ENCODE assay signal across 8 cellular contexts in genomic region chr20:34710568-34710839, GRCh38. TPM values are rescaled to one million over a fixed set of nuclear protein-coding genes. Genes with fewer than 3 reads are reported as not detected.
DNase-seq lines count a peak whose midpoint lies in the region; ATAC-seq and TF ChIP-seq lines count a peak whose summit lies in the region.

No MANE protein-coding gene starts in this region.

- H3K9me3 ChIP-seq in iPS-20b (ENCODE audit: insufficient read depth, low read depth, low read length): no peaks in the 10 kb centered on the region
- no peaks in the 10 kb centered on the region for H3K9me3 ChIP-seq in PC-9 (ENCODE audit: insufficient read depth, low read depth)

- H3K27me3 Mint-ChIP-seq in activated T-cell treated with anti-CD3 and anti-CD28 coated beads, Interleukin-2, amount 50 U/mL, for 72 hours (ENCODE audit: low read depth): peaks cover 6% of the 10 kb centered on the region
- peaks cover 6% of the 10 kb centered on the region for H3K27me3 Mint-ChIP-seq in activated CD8-positive, alpha-beta T cell treated with anti-CD3 and anti-CD28 coated beads, Interleukin-2, amount 10 ng/mL, durations not matched to agents 7 days and 5 days (ENCODE audit: low read depth)

- H3K9me2 ChIP-seq in PC-9 (ENCODE audit: insufficient read depth): no peaks in the 10 kb centered on the region

- no peak overlapping the region for H3K27ac ChIP-seq in iPS-20b (ENCODE audit: low read length)
- H3K27ac ChIP-seq in temporal lobe (ENCODE audit: low read depth, low read length): peak overlapping the region; percentile 82
- H3K27ac ChIP-seq in PC-9: no peak overlapping the region

- no TSS peak for BruUV-seq in PC-9 (replicated peaks; lab: Mats Ljungman, UMichigan)

- no peaks in the 10 kb centered on the region for H3K36me3 ChIP-seq in iPS-20b (ENCODE audit: insufficient read depth, low read depth, low read length)
- peaks cover 6% of the 10 kb centered on the region; the same call in 1 of the 2 replicates for H3K36me3 ChIP-seq in PC-9 (ENCODE audit: low read depth)

- H3K4me3 ChIP-seq in iPS-20b (ENCODE audit: low read length): peak overlapping the region; percentile 81
- H3K4me3 ChIP-seq in PC-9: no peak overlapping the region

- POLR2A ChIA-PET in activated CD8-positive, alpha-beta T cell treated with anti-CD3 and anti-CD28 coated beads, Interleukin-2, amount 10 ng/mL, durations not matched to agents 7 days and 5 days (lab: Charles Lee): no interaction called here
- POLR2A ChIA-PET in PC-9 (lab: Charles Lee; ENCODE audit: unreplicated experiment): interaction anchor here (0.7 kb wide), 1 partner anchor 544 kb away, joined by 4 read pairs; no protein-coding TSS in a partner anchor

- H3K4me1 ChIP-seq in iPS-20b (ENCODE audit: insufficient read depth, low read length) (0 out of 2 replicates have a peak, but pooled peaks cover 4% of the 10 kb centered on the region), PC-9 (replicated peaks; ENCODE audit: insufficient read depth) (peaks cover 41% of the 10 kb centered on the region)

- intact Hi-C loops in PC-9 (cut with micrococcal nuclease; ENCODE audit: unreplicated experiment): no loop called here

- no peak overlapping the region; the same call in 1 of the 2 replicates for H3K9ac ChIP-seq in iPS-20b (ENCODE audit: low read depth, low read length)

- no peak overlapping the region for H3K4me2 ChIP-seq in PC-9

- H4K20me1 ChIP-seq in PC-9 (ENCODE audit: insufficient read depth): peaks cover 8% of the 10 kb centered on the region

- no peak overlapping the region for H2AFZ ChIP-seq in PC-9

- H3K4me1 Mint-ChIP-seq in activated T-cell treated with anti-CD3 and anti-CD28 coated beads, Interleukin-2, amount 50 U/mL, for 72 hours (ENCODE audit: low read depth): peaks cover 37% of the 10 kb centered on the region
- peaks cover 24% of the 10 kb centered on the region for H3K4me1 Mint-ChIP-seq in activated CD8-positive, alpha-beta T cell treated with anti-CD3 and anti-CD28 coated beads, Interleukin-2, amount 10 ng/mL, durations not matched to agents 7 days and 5 days (ENCODE audit: low read depth)

- no peak for DNase-seq in activated T-cell treated with anti-CD3 and anti-CD28 coated beads, Interleukin-2, amount 50 U/mL, for 72 hours
- DNase-seq in activated T-cell treated with anti-CD3 and anti-CD28 coated beads, Interleukin-2, amount 50 U/mL, for 1 hour: no peak
- no peak for DNase-seq in activated CD8-positive, alpha-beta T cell treated with anti-CD3 and anti-CD28 coated beads, Interleukin-2, amount 10 ng/mL, durations not matched to agents 7 days and 5 days
- DNase-seq in NCI-H1092 (lab: John Stamatoyannopoulos, UW) (no peak), PC-9 (no peak)

- no peak for ATAC-seq in activated T-cell treated with anti-CD3 and anti-CD28 coated beads, Interleukin-2, amount 50 U/mL, for 72 hours (replicated peaks in 1 of 2)
- ATAC-seq in activated CD8-positive, alpha-beta T cell treated with anti-CD3 and anti-CD28 coated beads, Interleukin-2, amount 10 ng/mL, durations not matched to agents 7 days and 5 days: no peak
- no peak for ATAC-seq in HG02642 (IDR thresholded peaks at IDR 0.05; ENCODE audit: poor library complexity, unreplicated experiment)

- peak overlapping the region; percentile 83 to 90 for H3K4me3 Mint-ChIP-seq in activated T-cell treated with anti-CD3 and anti-CD28 coated beads, Interleukin-2, amount 50 U/mL, for 72 hours
- peak overlapping the region; percentile 75 for H3K4me3 Mint-ChIP-seq in activated CD8-positive, alpha-beta T cell treated with anti-CD3 and anti-CD28 coated beads, Interleukin-2, amount 10 ng/mL, durations not matched to agents 7 days and 5 days

- H3K36me3 Mint-ChIP-seq in activated T-cell treated with anti-CD3 and anti-CD28 coated beads, Interleukin-2, amount 50 U/mL, for 72 hours (ENCODE audit: insufficient read depth in 2 of 2): peaks cover 1 to 2% of the 10 kb centered on the region in 2 donors
- peaks cover 12% of the 10 kb centered on the region for H3K36me3 Mint-ChIP-seq in activated CD8-positive, alpha-beta T cell treated with anti-CD3 and anti-CD28 coated beads, Interleukin-2, amount 10 ng/mL, durations not matched to agents 7 days and 5 days (ENCODE audit: low read depth)

- no peaks in the 10 kb centered on the region for H3K79me2 ChIP-seq in PC-9 (ENCODE audit: low read depth)

- H3F3A ChIP-seq in PC-9 (ENCODE audit: insufficient read depth, low read depth): peaks cover 57% of the 10 kb centered on the region

- no peak for TF ChIP-seq CTCF in PC-9 (conservative IDR thresholded peaks at IDR 0.05)

- peak overlapping the region; percentile 14 for H3K27ac Mint-ChIP-seq in activated T-cell treated with anti-CD3 and anti-CD28 coated beads, Interleukin-2, amount 50 U/mL, for 72 hours
- H3K27ac Mint-ChIP-seq in activated CD8-positive, alpha-beta T cell treated with anti-CD3 and anti-CD28 coated beads, Interleukin-2, amount 10 ng/mL, durations not matched to agents 7 days and 5 days: peak overlapping the region; percentile 68

- H3K27me3 ChIP-seq in iPS-20b (ENCODE audit: insufficient read depth, low read length) (peaks cover 60% of the 10 kb centered on the region), PC-9 (ENCODE audit: insufficient read depth, low read depth) (no peaks in the 10 kb centered on the region)

- CTCF ChIA-PET in activated CD8-positive, alpha-beta T cell treated with anti-CD3 and anti-CD28 coated beads, Interleukin-2, amount 10 ng/mL, durations not matched to agents 7 days and 5 days (lab: Charles Lee): interaction anchor here (0.8 to 1.2 kb wide), 2 partner anchors 59 to 398 kb away, joined by 4 read pairs; no protein-coding TSS in a partner anchor
- CTCF ChIA-PET in PC-9 (lab: Charles Lee): interaction anchor here (0.6 to 0.7 kb wide), 2 partner anchors 59 to 440 kb away, joined by 4 to 6 read pairs; no protein-coding TSS in a partner anchor

- no peaks in the 10 kb centered on the region for H3K9me3 Mint-ChIP-seq in activated T-cell treated with anti-CD3 and anti-CD28 coated beads, Interleukin-2, amount 50 U/mL, for 72 hours
- H3K9me3 Mint-ChIP-seq in activated CD8-positive, alpha-beta T cell treated with anti-CD3 and anti-CD28 coated beads, Interleukin-2, amount 10 ng/mL, durations not matched to agents 7 days and 5 days (ENCODE audit: insufficient read depth): no peaks in the 10 kb centered on the region

RNA-seq across cellular contexts. Expression of gene TP53INP2, which starts 6.4 kb away (rescaled TPM):
- total RNA-seq in activated T-cell treated with anti-CD3 and anti-CD28 coated beads, Interleukin-2, amount 50 U/mL, for 72 hours: 10 to 100 TPM in 1 of 2 donors, 1 to 10 TPM in 1; 9.9 to 10.2 TPM
- total RNA-seq in activated CD8-positive, alpha-beta T cell treated with anti-CD3 and anti-CD28 coated beads, Interleukin-2, amount 10 ng/mL, durations not matched to agents 7 days and 5 days: 1 to 10 TPM; 2.0 to 2.1 TPM
- total RNA-seq in temporal lobe (7.1 TPM), PC-9 (2021) (4.4 and 4.9 TPM in 2 replicates)

RNA-seq across cellular contexts. Expression of gene PIGU, which starts 33.6 kb away (rescaled TPM):
- 10 to 100 TPM; 20.7 to 25.2 TPM for total RNA-seq in activated T-cell treated with anti-CD3 and anti-CD28 coated beads, Interleukin-2, amount 50 U/mL, for 72 hours
- total RNA-seq in activated CD8-positive, alpha-beta T cell treated with anti-CD3 and anti-CD28 coated beads, Interleukin-2, amount 10 ng/mL, durations not matched to agents 7 days and 5 days: 10 to 100 TPM; 19.1 to 21.2 TPM
- 15.2 TPM for total RNA-seq in temporal lobe
- total RNA-seq in PC-9 (2021): 20.9 and 25.0 TPM in 2 replicates
